ENCODE assay signal across 16 cellular contexts in genomic region chr6:168163096-168163731, GRCh38.
DNase-seq lines count a peak whose midpoint lies in the region; ATAC-seq and TF ChIP-seq lines count a peak whose summit lies in the region.
"Had no signal": no experiment of that assay in that cellular context is flagged by ENCODE, and none has a peak within 500 bp of the region (broad histone marks: within the 10 kb centered on the region; RNA-seq: fewer than 3 reads in every experiment).

No MANE protein-coding gene starts in this region.

- H3K4me3 ChIP-seq in fibroblast of the aortic adventitia (ENCODE audit: low read depth, low read length) (no peak overlapping the region), mammary epithelial cell (replicated peaks in 1 of 3; ENCODE audit: insufficient read depth in 1 of 3, low read depth in 2 of 3, low read length in 3 of 3) (no peak overlapping the region)
- H3K4me3 ChIP-seq: cardiac muscle cell had no signal

- no peaks in the 10 kb centered on the region for H3K79me2 ChIP-seq in mammary epithelial cell (ENCODE audit: insufficient read depth, low read length)

- no peak overlapping the region for H3K27ac ChIP-seq in mammary epithelial cell (ENCODE audit: insufficient read depth, low read depth, low read length)
- H3K27ac ChIP-seq: cardiac muscle cell, epithelial cell of prostate had no signal

- H3K4me1 ChIP-seq in mammary epithelial cell (ENCODE audit: insufficient read depth, low read length) = no peaks in the 10 kb centered on the region

- H3K27me3 ChIP-seq in mammary epithelial cell (ENCODE audit: insufficient read depth, low read length) = no peaks in the 10 kb centered on the region
- H3K27me3 ChIP-seq: cardiac muscle cell had no signal

- intact Hi-C loops in mammary epithelial cell (cut with micrococcal nuclease) = no loop called here

- H3K4me2 ChIP-seq in mammary epithelial cell (ENCODE audit: insufficient read depth, low read depth, low read length) = no peak overlapping the region

- BruUV-seq in mammary epithelial cell (replicated peaks; lab: Mats Ljungman, UMichigan) = no TSS peak

- no peak overlapping the region for H3K9ac ChIP-seq in mammary epithelial cell (ENCODE audit: insufficient read depth, low read length)

- CTCF ChIA-PET in mammary epithelial cell (lab: Charles Lee; ENCODE audit: low non-redundant PET) = no interaction called here

- no peaks in the 10 kb centered on the region for H4K20me1 ChIP-seq in mammary epithelial cell (ENCODE audit: insufficient read depth, low read length)

- no peak for ATAC-seq in stimulated activated naive CD8-positive, alpha-beta T cell treated with anti-CD3 and anti-CD28 coated beads, Interleukin-15, Interleukin-2, amounts not matched to agents 100 U/mL and 50 U/mL, for 24 hours
- ATAC-seq in HG03342 (IDR thresholded peaks at IDR 0.05; ENCODE audit: unreplicated experiment) = no peak
- ATAC-seq: naive thymus-derived CD4-positive, alpha-beta T cell had no signal

- dilution Hi-C loops in mammary epithelial cell (cut with HindIII; ENCODE audit: low sequenced_read_pairs) = no loop called here

- H3K36me3 ChIP-seq in mammary epithelial cell (ENCODE audit: insufficient read depth, low read length) = no peaks in the 10 kb centered on the region
- H3K36me3 ChIP-seq: cardiac muscle cell had no signal

- DNase-seq in AG08396 (ENCODE audit: low spot score) = peak; percentile 48
- peak; percentile 44 for DNase-seq in NCI-H510A treated with DMSO at 0.1 percent for 48 hours (lab: John Stamatoyannopoulos, UW)
- DNase-seq in fibroblast of the aortic adventitia (ENCODE audit: low read depth) = peak; percentile 43
- DNase-seq in occipital lobe (lab: John Stamatoyannopoulos, UW) = peak; percentile 20
- DNase-seq in mammary epithelial cell = no peak
- DNase-seq in NOMO-1 treated with DMSO at 0.1 percent for 48 hours (lab: John Stamatoyannopoulos, UW; ENCODE audit: unreplicated experiment) = no peak
- no peak for DNase-seq in stimulated activated naive CD8-positive, alpha-beta T cell treated with anti-CD3 and anti-CD28 coated beads, Interleukin-15, Interleukin-2, amounts not matched to agents 100 U/mL and 50 U/mL, for 24 hours
- DNase-seq: activated CD4-positive, alpha-beta T cell treated with anti-CD3 and anti-CD28 coated beads for 4 hours; DND-41; naive thymus-derived CD4-positive, alpha-beta T cell; NCI-H2107; OCI-M1; T-helper 1 cell had no signal

- H2AFZ ChIP-seq in mammary epithelial cell (ENCODE audit: low read depth, low read length) = no peak overlapping the region

- peaks cover 7% of the 10 kb centered on the region for H3K9me3 ChIP-seq in mammary epithelial cell (replicated peaks; ENCODE audit: insufficient read depth, low read length)

- in situ Hi-C loops in mammary epithelial cell (cut with MboI; ENCODE audit: low sequenced_read_pairs in 2 of 2) = no loop called here

- TF ChIP-seq CTCF in fibroblast of the aortic adventitia (IDR thresholded peaks at IDR 0.05; ENCODE audit: insufficient read depth, low read length) (no peak), mammary epithelial cell (conservative IDR thresholded peaks at IDR 0.05 in 1 of 2, IDR thresholded peaks at IDR 0.05 in 1 of 2; ENCODE audit: extremely low read depth in 1 of 2, insufficient read depth in 1 of 2, low read depth in 1 of 2, low read length in 2 of 2) (no peak)

- 75% methylated on average over 14 of the region's 14 CpGs for WGBS in mammary epithelial cell (ENCODE audit: low coverage, missing lambda C conversion rate)

Comparison
In these comparisons a context has a peak if more than half of its experiments do, and no peak if none do; other contexts are left out.
1. DNase-seq: peak in AG08396 (single experiment), NCI-H510A treated with DMSO at 0.1 percent for 48 hours (single experiment), fibroblast of the aortic adventitia (single experiment) and occipital lobe (single experiment); none in mammary epithelial cell (single experiment), NOMO-1 treated with DMSO at 0.1 percent for 48 hours (single experiment) and stimulated activated naive CD8-positive, alpha-beta T cell treated with anti-CD3 and anti-CD28 coated beads, Interleukin-15, Interleukin-2, amounts not matched to agents 100 U/mL and 50 U/mL, for 24 hours (single experiment).